ENCODE assay signal across 8 cellular contexts in genomic region chr2:11123856-11124759, GRCh38. TPM values are rescaled to one million over a fixed set of nuclear protein-coding genes. Genes with fewer than 3 reads are reported as not detected.
A peak's percentile ranks its signal among the peaks of the same experiment; 100 is the strongest.
DNase-seq lines count a peak whose midpoint lies in the region; ATAC-seq and TF ChIP-seq lines count a peak whose summit lies in the region.

No MANE protein-coding gene starts in this region.

- intact Hi-C loops in left ventricle myocardium superior (cut with micrococcal nuclease) (loop anchor here (5.0 kb wide), 1 partner anchor 287 kb away; no protein-coding TSS in a partner anchor), spleen (cut with DNase I; ENCODE audit: low total_unique reads) (loop anchor here (2.0 kb wide), 1 partner anchor 289 kb away; no protein-coding TSS in a partner anchor)

- ATAC-seq in GM19043 (IDR thresholded peaks at IDR 0.05; ENCODE audit: low read depth, unreplicated experiment) (peak; percentile 51), SK-N-SH treated with all-trans-retinoic acid at 6 μM for 48 hours (peak; percentile 90), left ventricle myocardium superior (peak; percentile 68), HG02623 (IDR thresholded peaks at IDR 0.05; ENCODE audit: unreplicated experiment) (no peak)
- peak; percentile 66 for ATAC-seq in activated naive CD8-positive, alpha-beta T cell treated with anti-CD3 and anti-CD28 coated beads, Interleukin-2, amount 10 ng/mL, durations not matched to agents 7 days and 5 days (ENCODE audit: low read depth)

- H3K4me1 ChIP-seq in spleen: peaks cover 0 to 28% (median 12%) of the 10 kb centered on the region in 6 donors

- peaks cover 1% of the 10 kb centered on the region for H3K4me1 Mint-ChIP-seq in activated naive CD8-positive, alpha-beta T cell treated with anti-CD3 and anti-CD28 coated beads, Interleukin-2, amount 10 ng/mL, durations not matched to agents 7 days and 5 days

- no peaks in the 10 kb centered on the region for H3K36me3 ChIP-seq in spleen

- DNase-seq in AG04449 (ENCODE audit: low read depth, low spot score) (no peak), NCI-H128 (lab: John Stamatoyannopoulos, UW; ENCODE audit: unreplicated experiment) (peak; percentile 28), left ventricle myocardium superior (peak; percentile 78), spleen (peak; percentile 86)
- DNase-seq in activated naive CD8-positive, alpha-beta T cell treated with anti-CD3 and anti-CD28 coated beads, Interleukin-2, amount 10 ng/mL, durations not matched to agents 7 days and 5 days: peak; percentile 74

- CTCF ChIA-PET in AG04449 (lab: Yijun Ruan, JAX): interaction anchor here (0.5 to 15.2 kb wide), 57 partner anchors 8 to 478 kb away, joined by 3 to 609 read pairs (median 5); partner anchors contain the start of genes KCNF1 and PDIA6

- no peaks in the 10 kb centered on the region for H3K36me3 Mint-ChIP-seq in activated naive CD8-positive, alpha-beta T cell treated with anti-CD3 and anti-CD28 coated beads, Interleukin-2, amount 10 ng/mL, durations not matched to agents 7 days and 5 days

- H3K9me3 Mint-ChIP-seq in activated naive CD8-positive, alpha-beta T cell treated with anti-CD3 and anti-CD28 coated beads, Interleukin-2, amount 10 ng/mL, durations not matched to agents 7 days and 5 days: no peaks in the 10 kb centered on the region

- no peak overlapping the region for H3K27ac ChIP-seq in spleen

- H3K27me3 Mint-ChIP-seq in activated naive CD8-positive, alpha-beta T cell treated with anti-CD3 and anti-CD28 coated beads, Interleukin-2, amount 10 ng/mL, durations not matched to agents 7 days and 5 days: no peaks in the 10 kb centered on the region

- no peak overlapping the region for H3K27ac Mint-ChIP-seq in activated naive CD8-positive, alpha-beta T cell treated with anti-CD3 and anti-CD28 coated beads, Interleukin-2, amount 10 ng/mL, durations not matched to agents 7 days and 5 days

- no peaks in the 10 kb centered on the region for H3K9me3 ChIP-seq in spleen

- 47 to 61% (median 59%) methylated on average over 24 to 41 of the region's 41 CpGs for WGBS in spleen, 5 donors

- POLR2A ChIA-PET in AG04449 (lab: Yijun Ruan, JAX): interaction anchor here (0.6 kb wide), 1 partner anchor 289 kb away, joined by 3 read pairs; no protein-coding TSS in a partner anchor
- POLR2A ChIA-PET in activated naive CD8-positive, alpha-beta T cell treated with anti-CD3 and anti-CD28 coated beads, Interleukin-2, amount 10 ng/mL, durations not matched to agents 7 days and 5 days (lab: Charles Lee): no interaction called here

- TF ChIP-seq CTCF in AG04449 (IDR thresholded peaks at IDR 0.05; ENCODE audit: insufficient read depth, low read length, missing control alignments) (peak; percentile 97), spleen (IDR thresholded peaks at IDR 0.05 in 8 of 11, conservative IDR thresholded peaks at IDR 0.05 in 3 of 11) (peak; percentile 43 to 82 (median 72))

- H3K4me3 ChIP-seq in AG04449 (ENCODE audit: low read depth, low read length): no peak overlapping the region
- no peak overlapping the region for H3K4me3 ChIP-seq in spleen

- H3K4me3 Mint-ChIP-seq in activated naive CD8-positive, alpha-beta T cell treated with anti-CD3 and anti-CD28 coated beads, Interleukin-2, amount 10 ng/mL, durations not matched to agents 7 days and 5 days: no peak overlapping the region

- no peak for TF ChIP-seq POLR2A in spleen (IDR thresholded peaks at IDR 0.05)

- H3K27me3 ChIP-seq in spleen (replicated peaks in 1 of 7): peaks cover 0 to 11% (median 0%) of the 10 kb centered on the region in 7 donors

TF ChIP-seq in SK-N-SH treated with all-trans-retinoic acid at 6 μM for 48 hours, 23 proteins besides CTCF, POLR2A, EP300 and RAD21:
- TF ChIP-seq, protein P1, sequence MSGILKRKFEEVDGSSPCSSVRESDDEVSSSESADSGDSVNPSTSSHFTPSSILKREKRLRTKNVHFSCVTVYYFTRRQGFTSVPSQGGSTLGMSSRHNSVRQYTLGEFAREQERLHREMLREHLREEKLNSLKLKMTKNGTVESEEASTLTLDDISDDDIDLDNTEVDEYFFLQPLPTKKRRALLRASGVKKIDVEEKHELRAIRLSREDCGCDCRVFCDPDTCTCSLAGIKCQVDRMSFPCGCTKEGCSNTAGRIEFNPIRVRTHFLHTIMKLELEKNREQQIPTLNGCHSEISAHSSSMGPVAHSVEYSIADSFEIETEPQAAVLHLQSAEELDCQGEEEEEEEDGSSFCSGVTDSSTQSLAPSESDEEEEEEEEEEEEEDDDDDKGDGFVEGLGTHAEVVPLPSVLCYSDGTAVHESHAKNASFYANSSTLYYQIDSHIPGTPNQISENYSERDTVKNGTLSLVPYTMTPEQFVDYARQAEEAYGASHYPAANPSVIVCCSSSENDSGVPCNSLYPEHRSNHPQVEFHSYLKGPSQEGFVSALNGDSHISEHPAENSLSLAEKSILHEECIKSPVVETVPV (CRISPR knock-in tag; IDR thresholded peaks at IDR 0.05): no peak
- no peak for TF ChIP-seq ESRRG (CRISPR knock-in tag; IDR thresholded peaks at IDR 0.05)
- TF ChIP-seq ZFP30 (CRISPR knock-in tag; IDR thresholded peaks at IDR 0.05): no peak
- TF ChIP-seq TSHZ2 (CRISPR knock-in tag; IDR thresholded peaks at IDR 0.05): no peak
- TF ChIP-seq ZC3H10 (CRISPR knock-in tag; IDR thresholded peaks at IDR 0.05): no peak
- no peak for TF ChIP-seq ZFP3 (CRISPR knock-in tag; IDR thresholded peaks at IDR 0.05)
- no peak for TF ChIP-seq TOX (CRISPR knock-in tag; IDR thresholded peaks at IDR 0.05; ENCODE audit: borderline replicate concordance)
- no peak for TF ChIP-seq ARNTL (CRISPR knock-in tag; IDR thresholded peaks at IDR 0.05; ENCODE audit: borderline replicate concordance, low read depth)

RNA-seq across cellular contexts. Expression of gene SLC66A3, which starts 31.2 kb away (rescaled TPM):
- total RNA-seq in activated naive CD8-positive, alpha-beta T cell treated with anti-CD3 and anti-CD28 coated beads, Interleukin-2, amount 10 ng/mL, durations not matched to agents 7 days and 5 days: 10 to 100 TPM; 19.0 to 20.8 TPM
- total RNA-seq in left ventricle myocardium superior (6.8 TPM), spleen (10 to 100 TPM; 28.0 to 82.1 (median 53.8) TPM)
- 10 to 100 TPM; 16.8 to 26.8 (median 19.4) TPM for polyA plus RNA-seq in spleen
